ENCODE assay signal across 8 cellular contexts in genomic region chr4:184384810-184385557, GRCh38.
DNase-seq lines count a peak whose midpoint lies in the region; ATAC-seq and TF ChIP-seq lines count a peak whose summit lies in the region.

No MANE protein-coding gene starts in this region.

- H3K4me1 ChIP-seq in heart right ventricle (peaks cover 32 to 82% (median 72%) of the 10 kb centered on the region in 9 donors), prostate gland (replicated peaks) (peaks cover 13% of the 10 kb centered on the region), mucosa of descending colon (ENCODE audit: low read depth) (peaks cover 44% of the 10 kb centered on the region)

- H3K36me3 ChIP-seq in heart right ventricle, result peaks cover 0 to 37% (median 4%) of the 10 kb centered on the region in 9 donors
- no peaks in the 10 kb centered on the region for H3K36me3 ChIP-seq in prostate gland
- no peaks in the 10 kb centered on the region for H3K36me3 ChIP-seq in mucosa of descending colon (ENCODE audit: low read depth)

- 65 to 67% methylated on average over 7 of the region's 7 CpGs for WGBS in heart right ventricle, 2 donors
- 29% methylated on average over 7 of the region's 7 CpGs for WGBS in prostate gland

- H3K27ac ChIP-seq in heart right ventricle (peak overlapping the region; percentile 85 to 95 (median 89)), caudate nucleus (ENCODE audit: low read depth, low read length) (peak overlapping the region; percentile 24), prostate gland (peak overlapping the region; percentile 67 to 82)

- no peak overlapping the region for H3K4me3 ChIP-seq in heart right ventricle
- no peak overlapping the region for H3K4me3 ChIP-seq in prostate gland
- H3K4me3 ChIP-seq in mucosa of descending colon, result no peak overlapping the region

- H3K9me3 ChIP-seq in heart right ventricle (no peaks in the 10 kb centered on the region), prostate gland (no peaks in the 10 kb centered on the region), mucosa of descending colon (no peaks in the 10 kb centered on the region)

- no peak for TF ChIP-seq CTCF in heart right ventricle (IDR thresholded peaks at IDR 0.05)
- no peak for TF ChIP-seq CTCF in prostate gland (IDR thresholded peaks at IDR 0.05)
- TF ChIP-seq CTCF in mucosa of descending colon (IDR thresholded peaks at IDR 0.05), result no peak

- H3K27me3 ChIP-seq in heart right ventricle, result no peaks in the 10 kb centered on the region
- no peaks in the 10 kb centered on the region for H3K27me3 ChIP-seq in prostate gland (replicated peaks; ENCODE audit: insufficient read depth)

- TF ChIP-seq POLR2A in prostate gland (IDR thresholded peaks at IDR 0.05), result no peak

- no peak for DNase-seq in heart right ventricle
- DNase-seq in cardiac septum (ENCODE audit: low spot score), result no peak
- no peak for DNase-seq in caudate nucleus (lab: John Stamatoyannopoulos, UW)
- DNase-seq in prostate gland (ENCODE audit: low spot score), result no peak
- no peak for DNase-seq in mucosa of descending colon
- no peak for DNase-seq in amygdala (lab: John Stamatoyannopoulos, UW)
- DNase-seq in retina, result no peak

- intact Hi-C loops in heart right ventricle (cut with DNase I) (loop anchor here in 6 of 10 donors (2.0 to 10.0 kb wide), 9 partner anchors 38 to 152 kb away; partner anchors contain the start of gene IRF2 (in 4 of the 6)), cardiac septum (cut with DNase I) (loop anchor here (2.0 to 10.0 kb wide), 3 partner anchors 40 to 100 kb away; partner anchors contain the start of gene IRF2), prostate gland (cut with DNase I) (loop anchor here (5.0 kb wide), 2 partner anchors 87 to 152 kb away; partner anchors contain the start of gene IRF2), mucosa of descending colon (cut with DNase I, micrococcal nuclease) (no loop called here)

- ATAC-seq in heart right ventricle, result peak in 1 of 8 donors; percentile 4
- ATAC-seq in HG03432 (IDR thresholded peaks at IDR 0.05; ENCODE audit: unreplicated experiment), result peak; percentile 31
- ATAC-seq in mucosa of descending colon, result no peak

Comparison
In these comparisons a context has a peak if more than half of its experiments do, and no peak if none do; other contexts are left out.
1. H3K27ac ChIP-seq: peak in every context shown above with its lines; median percentile 89 in heart right ventricle; 74 in prostate gland; 24 in caudate nucleus.
2. intact Hi-C loops: an anchor here in heart right ventricle (2.0 to 10.0 kb wide), cardiac septum (2.0 to 10.0 kb wide) and prostate gland (5.0 kb wide); none called in mucosa of descending colon.